In genomic region chr14:36151335-36151734, GRCh38 we compare ENCODE assay signal across 27 cellular contexts.
DNase-seq lines count a peak whose midpoint lies in the region; TF ChIP-seq lines count a peak whose summit lies in the region.
"Had no signal": no experiment of that assay in that cellular context is flagged by ENCODE, and none has a peak within 500 bp of the region (broad histone marks: within the 10 kb centered on the region; RNA-seq: fewer than 3 reads in every experiment).

No MANE protein-coding gene starts in this region.

- H3K4me1 ChIP-seq in HEK293 (ENCODE audit: control insufficient read depth, insufficient read depth, low read length), result no peaks in the 10 kb centered on the region
- H3K4me1 ChIP-seq: A549, BE2C, BLaER1, Caco-2 had no signal

- no peak overlapping the region for H3K27ac ChIP-seq in HEK293 (ENCODE audit: extremely low read depth, low read depth, low read length)
- H3K27ac ChIP-seq: 22Rv1; A549; BLaER1; BLaER1 treated with 17β-estradiol and CSF1 and Interleukin-3, amounts not matched to agents 10 nM and 100 nM; C4-2B had no signal

- H3K4me3 ChIP-seq in HEK293 (ENCODE audit: low read depth, low read length), result no peak overlapping the region
- H3K4me3 ChIP-seq: A549; BLaER1; BLaER1 treated with 17β-estradiol and CSF1 and Interleukin-3, amounts not matched to agents 10 nM and 100 nM had no signal

- POLR2A ChIA-PET in HEK293 (lab: Yijun Ruan, JAX), result no interaction called here

- CTCF ChIA-PET in HEK293 (lab: Yijun Ruan, JAX), result no interaction called here

- no peak for DNase-seq in Kasumi-1 (lab: John Stamatoyannopoulos, UW)
- DNase-seq: 8988T; ACHN; AML-193; BE2C; C1 segment of cervical spinal cord; Caco-2; Calu3; CD4-positive, alpha-beta memory T cell; CD4-positive, alpha-beta T cell; CD4-positive, CD25-positive, alpha-beta regulatory T cell; CD8-positive, alpha-beta memory T cell; CD8-positive, alpha-beta T cell; COR-L47; DMS 273 treated with DMSO at 0.1 percent for 48 hours; DMS153; DMS53; DMS79; DMS79 treated with DMSO at 0.1 percent for 48 hours; DND-41; EL had no signal

- H3K36me3 ChIP-seq in HEK293 (ENCODE audit: control insufficient read depth in 2 of 2, insufficient read depth in 1 of 2, low read length in 2 of 2), result no peaks in the 10 kb centered on the region
- H3K36me3 ChIP-seq: BE2C; BLaER1; BLaER1 treated with 17β-estradiol and CSF1 and Interleukin-3, amounts not matched to agents 10 nM and 100 nM had no signal

- TF ChIP-seq CTCF in HEK293 (tag by site-specific recombination; IDR thresholded peaks at IDR 0.05), result no peak

- peaks cover 3% of the 10 kb centered on the region; the same call in 1 of the 2 replicates for H3K9me3 ChIP-seq in HEK293 (ENCODE audit: control insufficient read depth, insufficient read depth, low read depth, low read length)
- H3K9me3 ChIP-seq: BE2C, BLaER1, Caco-2 had no signal

TF ChIP-seq in HEK293, 187 proteins besides CTCF, POLR2A, EP300 and RAD21:
- no peak for TF ChIP-seq ZBTB8A (tag by site-specific recombination; IDR thresholded peaks at IDR 0.05)
- no peak for TF ChIP-seq ZSCAN16 (tag by site-specific recombination; IDR thresholded peaks at IDR 0.05)
- no peak for TF ChIP-seq ZSCAN18 (tag by site-specific recombination; IDR thresholded peaks at IDR 0.05)
- no peak for TF ChIP-seq ZNF112 (tag by site-specific recombination; IDR thresholded peaks at IDR 0.05)
- peak; percentile 53 for TF ChIP-seq SETDB1 (IDR thresholded peaks at IDR 0.05; ENCODE audit: insufficient read length, low read length)
- peak; percentile 89 for TF ChIP-seq ZNF133 (tag by site-specific recombination; IDR thresholded peaks at IDR 0.05)
- no peak for TF ChIP-seq ZIC2 (tag by site-specific recombination; IDR thresholded peaks at IDR 0.05)
- no peak for TF ChIP-seq PRDM1 (tag by site-specific recombination; IDR thresholded peaks at IDR 0.05)
- TF ChIP-seq ZNF223 (tag by site-specific recombination; IDR thresholded peaks at IDR 0.05), result no peak
- no peak for TF ChIP-seq ZNF768 (tag by site-specific recombination; IDR thresholded peaks at IDR 0.05)
- no peak for TF ChIP-seq ZNF132 (tag by site-specific recombination; IDR thresholded peaks at IDR 0.05; ENCODE audit: borderline replicate concordance)
- TF ChIP-seq ZBTB48 (tag by site-specific recombination; IDR thresholded peaks at IDR 0.05), result no peak
- no peak for TF ChIP-seq ZNF513 (tag by site-specific recombination; IDR thresholded peaks at IDR 0.05)
- TF ChIP-seq PRDM6 (tag by site-specific recombination; IDR thresholded peaks at IDR 0.05), result no peak
